ENCODE assay signal across 13 cellular contexts in the genomic region with DNA sequence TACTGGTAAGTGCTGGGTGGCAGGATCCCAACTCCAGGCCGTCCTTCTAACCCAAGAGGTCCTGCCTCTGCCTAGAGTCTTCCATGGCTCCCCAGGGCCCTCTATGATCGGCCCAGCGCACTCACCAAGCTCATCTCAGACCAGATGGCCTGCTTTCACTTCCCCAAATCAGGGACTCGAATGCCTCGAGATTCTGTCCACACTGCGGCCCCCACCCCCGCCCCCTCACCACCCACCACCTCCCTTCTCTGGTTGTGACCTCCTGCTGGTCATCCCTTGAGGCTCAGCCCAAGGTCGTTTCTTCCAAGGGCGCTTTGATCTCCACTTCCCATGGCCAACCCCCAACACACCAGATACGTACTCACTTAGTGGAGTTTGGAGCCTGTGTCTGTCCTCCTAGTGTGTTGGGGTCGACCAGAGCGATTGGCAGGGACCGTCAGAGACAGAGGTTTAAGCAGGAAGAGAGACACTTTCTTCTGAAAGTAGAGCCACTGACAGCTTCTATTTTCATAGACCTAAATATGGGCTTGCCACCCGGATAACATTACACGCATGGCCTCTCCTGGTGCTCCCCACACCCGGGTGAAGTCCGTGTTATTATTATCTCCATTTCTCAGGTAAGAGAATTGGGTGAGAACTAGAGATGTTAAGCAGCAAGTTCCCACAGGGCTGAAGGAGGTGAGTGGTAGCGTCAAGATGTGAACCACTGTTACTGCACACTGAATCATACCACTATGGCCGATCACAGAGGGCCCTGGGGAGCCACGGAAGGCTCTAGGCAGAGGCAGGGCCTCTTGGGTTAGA. TPM values are rescaled to one million over a fixed set of nuclear protein-coding genes. Genes with fewer than 3 reads are reported as not detected.
DNase-seq lines count a peak whose midpoint lies in the region; ATAC-seq, FAIRE-seq and TF ChIP-seq lines count a peak whose summit lies in the region.
"Had no signal": no experiment of that assay in that cellular context is flagged by ENCODE, and none has a peak within 500 bp of the region (broad histone marks: within the 10 kb centered on the region; RNA-seq: fewer than 3 reads in every experiment).

Gene FCER2 (minus strand): TSS at position 478 of the 804 bp plus-strand sequence. CDS start 2,371 bp downstream, outside the sequence.

- H3K36me3 ChIP-seq in aorta (ENCODE audit: control insufficient read depth in 1 of 2, insufficient read depth in 2 of 2, low read length in 1 of 2) (no peaks in the 10 kb centered on the region), Caco-2 (ENCODE audit: control insufficient read depth, insufficient read depth, low read length) (no peaks in the 10 kb centered on the region)
- H3K36me3 ChIP-seq: cardiac muscle cell had no signal

- H3K27ac Mint-ChIP-seq in Caco-2 (ENCODE audit: unreplicated experiment): no peak within 1 kb of the TSS

- TF ChIP-seq CTCF in lower leg skin (IDR thresholded peaks at IDR 0.05): no peak
- no peak for TF ChIP-seq CTCF in Caco-2 (IDR thresholded peaks at IDR 0.05; ENCODE audit: insufficient read depth in 1 of 2, low read depth in 1 of 2, low read length in 1 of 2, severe bottlenecking in 1 of 2, unreplicated experiment in 1 of 2)

- POLR2A ChIA-PET in Caco-2 (lab: Charles Lee): no interaction called here

- ATAC-seq in GM19467 (IDR thresholded peaks at IDR 0.05; ENCODE audit: unreplicated experiment): peak; percentile 53
- peak; percentile 45 for ATAC-seq in HG03135 (IDR thresholded peaks at IDR 0.05; ENCODE audit: unreplicated experiment)
- peak; percentile 31 for ATAC-seq in esophagus mucosa
- no peak for ATAC-seq in aorta (ENCODE audit: low FRiP score)

- no peak within 1 kb of the TSS for H3K4me3 Mint-ChIP-seq in Caco-2 (ENCODE audit: unreplicated experiment)

- H3K27ac ChIP-seq in aorta (ENCODE audit: low read depth in 1 of 2, low read length in 2 of 2): no peak within 1 kb of the TSS
- H3K27ac ChIP-seq: cardiac muscle cell had no signal

- TF ChIP-seq POLR2A in GM12892 (IDR thresholded peaks at IDR 0.05; ENCODE audit: low read depth, low read length) (peak; percentile 73), lower leg skin (IDR thresholded peaks at IDR 0.05) (no peak)

- intact Hi-C loops in lower leg skin (cut with DNase I; ENCODE audit: low total_unique reads): no loop called here
- intact Hi-C loops in aorta (cut with DNase I): no loop called here
- intact Hi-C loops in Caco-2 (cut with micrococcal nuclease; ENCODE audit: unreplicated experiment): no loop called here

- no peaks in the 10 kb centered on the region for H3K4me1 Mint-ChIP-seq in Caco-2 (ENCODE audit: low read depth, unreplicated experiment)

- H3K4me3 ChIP-seq in lower leg skin (ENCODE audit: low read depth, poor library complexity, severe bottlenecking): no peak within 1 kb of the TSS
- no peak within 1 kb of the TSS for H3K4me3 ChIP-seq in aorta (ENCODE audit: low read length in 2 of 2)
- no peak within 1 kb of the TSS for H3K4me3 ChIP-seq in Caco-2 (ENCODE audit: low read depth, low read length)
- H3K4me3 ChIP-seq: cardiac muscle cell had no signal

- H3K27me3 Mint-ChIP-seq in Caco-2 (ENCODE audit: insufficient read depth, unreplicated experiment): no peaks in the 10 kb centered on the region

- H3K27me3 ChIP-seq in aorta (ENCODE audit: control insufficient read depth in 1 of 2, insufficient read depth in 2 of 2, low read length in 1 of 2) (no peaks in the 10 kb centered on the region), Caco-2 (replicated peaks; ENCODE audit: control insufficient read depth, insufficient read depth, low read length) (no peaks in the 10 kb centered on the region)

- H3K9me3 ChIP-seq in aorta (ENCODE audit: control insufficient read depth, low read length) (no peaks in the 10 kb centered on the region), Caco-2 (no peaks in the 10 kb centered on the region)

- H3K9me3 Mint-ChIP-seq in Caco-2 (ENCODE audit: unreplicated experiment): no peaks in the 10 kb centered on the region

- peak; percentile 100 for FAIRE-seq in GM12892 (lab: Jason Lieb, UNC)
- FAIRE-seq: TTC549 had no signal

- CTCF ChIA-PET in Caco-2 (lab: Charles Lee): no interaction called here

- DNase-seq in GM12892 (ENCODE audit: insufficient read length) (peak; percentile 56), lower leg skin (ENCODE audit: low spot score in 2 of 2) (no peak), aorta (no peak), nucleus accumbens (lab: John Stamatoyannopoulos, UW) (no peak), Caco-2 (no peak)
- DNase-seq: GDM1, NCI-H1694 had no signal

- no peaks in the 10 kb centered on the region for H3K36me3 Mint-ChIP-seq in Caco-2 (ENCODE audit: insufficient read depth, unreplicated experiment)

- 55 to 60% methylated on average over 20 of the region's 20 CpGs for WGBS in lower leg skin, 2 donors
- 58 to 59% methylated on average over 20 of the region's 20 CpGs for WGBS in aorta, 2 donors

- BruUV-seq in Caco-2 (replicated peaks; lab: Mats Ljungman, UMichigan): no TSS peak

- H3K4me1 ChIP-seq in aorta (ENCODE audit: control insufficient read depth in 1 of 2, insufficient read depth in 2 of 2, low read length in 2 of 2) (no peaks in the 10 kb centered on the region), Caco-2 (no peaks in the 10 kb centered on the region)

RNA-seq across cellular contexts. Expression of gene FCER2, which starts in this region (rescaled TPM):
- polyA plus RNA-seq in GM12892 (2012; ENCODE audit: missing spikeins): 274 TPM
- total RNA-seq in esophagus mucosa (0.20 TPM), lower leg skin (not detected), aorta (1 to 10 TPM in 1 of 2 donors, under 1 TPM in 1; 0.36 to 2.9 TPM), Caco-2 (2022) (not detected in 2 replicates)
- not detected for polyA plus RNA-seq in aorta
- total RNA-seq: cardiac muscle cell, renal cortical epithelial cell had no signal
- polyA plus RNA-seq: cardiac muscle cell had no signal

Comparison
In these comparisons a context has a peak if more than half of its experiments do, and no peak if none do; other contexts are left out.
1. Peak in ATAC-seq in esophagus mucosa; RNA of the gene not detected or under 1 TPM.